10 cellular contexts compared by ENCODE assay signal in the genomic region with DNA sequence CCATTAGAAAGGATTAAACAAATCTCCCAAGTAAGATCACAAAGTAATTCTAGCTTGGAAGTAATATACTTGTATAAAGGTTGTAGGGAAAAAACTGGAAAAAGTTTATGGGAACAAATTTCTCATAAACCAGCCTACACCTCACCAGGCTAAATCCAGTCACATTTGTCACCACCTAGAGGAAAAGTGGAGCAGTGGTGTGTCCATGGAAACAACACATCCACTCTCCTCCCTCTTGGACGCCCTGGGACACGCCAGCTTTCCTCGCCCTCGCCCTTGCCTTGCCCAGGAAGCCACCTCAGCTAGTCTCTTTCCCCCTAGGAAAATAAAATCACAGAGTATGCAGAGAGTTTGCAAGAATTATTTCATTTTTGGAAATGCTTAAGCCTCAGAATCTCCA. TPM values are rescaled to one million over a fixed set of nuclear protein-coding genes. Genes with fewer than 3 reads are reported as not detected.
DNase-seq lines count a peak whose midpoint lies in the region; FAIRE-seq and TF ChIP-seq lines count a peak whose summit lies in the region.
"Had no signal": no experiment of that assay in that cellular context is flagged by ENCODE, and none has a peak within 500 bp of the region (broad histone marks: within the 10 kb centered on the region; RNA-seq: fewer than 3 reads in every experiment).

No MANE protein-coding gene starts in this region.

- FAIRE-seq in islet of Langerhans (lab: Jason Lieb, UNC) = peak; percentile 5
- no peak for FAIRE-seq in small intestine (lab: Jason Lieb, UNC)
- FAIRE-seq in GM12891 (lab: Jason Lieb, UNC) = no peak

- DNase-seq in HT1080 (ENCODE audit: low read depth) (peak; percentile 22), adipocyte (ENCODE audit: low read depth) (no peak), small intestine (peak; percentile 21), GM12891 (ENCODE audit: insufficient read length, low spot score) (no peak)
- DNase-seq in stimulated activated naive CD4-positive, alpha-beta T cell treated with Interleukin-2 at 50 U/mL for 16 hours (lab: John Stamatoyannopoulos, UW) = no peak
- DNase-seq in activated T-helper 1 cell treated with anti-CD3 and anti-CD28 coated beads, Interleukin-12 subunit alpha, Interleukin-12 subunit beta, Interleukin-2, Interleukin-4 antibody, amounts not matched to agents 30 ng/mL and 10 ng/mL and 1 ng/mL, durations not matched to agents 14 hours and 24 hours and 36 hours (ENCODE audit: low spot score) = no peak
- DNase-seq in central memory CD4-positive, alpha-beta T cell = no peak
- DNase-seq: NCI-H226; stimulated activated CD4-positive, alpha-beta T cell treated with anti-CD3 and anti-CD28 coated beads, Interleukin-2, amount 100 ng/mL, for 48 hours had no signal

- 33 to 73% (median 63%) methylated on average over 4 of the region's 4 CpGs for WGBS in small intestine, 3 donors

- no peak for TF ChIP-seq POLR2A in GM12891 (IDR thresholded peaks at IDR 0.05; ENCODE audit: low read depth, low read length)

- H3K4me3 ChIP-seq in adipocyte (ENCODE audit: low read length) (peak overlapping the region; percentile 88), small intestine (ENCODE audit: low read depth in 1 of 2, low read length in 2 of 2) (no peak overlapping the region)

- no peaks in the 10 kb centered on the region for H3K4me1 Mint-ChIP-seq in activated T-helper 1 cell treated with anti-CD3 and anti-CD28 coated beads, Interleukin-12 subunit alpha, Interleukin-12 subunit beta, Interleukin-2, Interleukin-4 antibody, amounts not matched to agents 30 ng/mL and 10 ng/mL and 1 ng/mL, durations not matched to agents 14 hours and 24 hours and 36 hours (ENCODE audit: low read depth)

- no peaks in the 10 kb centered on the region for H3K27me3 ChIP-seq in adipocyte (replicated peaks; ENCODE audit: control insufficient read depth, insufficient read depth, low read length)
- H3K27me3 ChIP-seq in small intestine (ENCODE audit: control insufficient read depth in 2 of 2, insufficient read depth in 2 of 2, low read length in 2 of 2) = peaks cover 0 to 6% of the 10 kb centered on the region in 2 donors

- no peaks in the 10 kb centered on the region for H3K36me3 Mint-ChIP-seq in activated T-helper 1 cell treated with anti-CD3 and anti-CD28 coated beads, Interleukin-12 subunit alpha, Interleukin-12 subunit beta, Interleukin-2, Interleukin-4 antibody, amounts not matched to agents 30 ng/mL and 10 ng/mL and 1 ng/mL, durations not matched to agents 14 hours and 24 hours and 36 hours (ENCODE audit: low read depth)

- no peak overlapping the region for H3K27ac Mint-ChIP-seq in activated T-helper 1 cell treated with anti-CD3 and anti-CD28 coated beads, Interleukin-12 subunit alpha, Interleukin-12 subunit beta, Interleukin-2, Interleukin-4 antibody, amounts not matched to agents 30 ng/mL and 10 ng/mL and 1 ng/mL, durations not matched to agents 14 hours and 24 hours and 36 hours

- no peaks in the 10 kb centered on the region for H3K9me3 ChIP-seq in adipocyte (ENCODE audit: control insufficient read depth, low read length)
- no peaks in the 10 kb centered on the region for H3K9me3 ChIP-seq in small intestine (ENCODE audit: control insufficient read depth, low read depth)

- peak overlapping the region; percentile 94 for H3K9ac ChIP-seq in adipocyte (ENCODE audit: low read length)

- peaks cover 6% of the 10 kb centered on the region for H3K36me3 ChIP-seq in adipocyte (ENCODE audit: control insufficient read depth, insufficient read depth, low read length, severe bottlenecking)
- no peaks in the 10 kb centered on the region for H3K36me3 ChIP-seq in small intestine (ENCODE audit: control insufficient read depth in 2 of 2, insufficient read depth in 2 of 2, low read length in 2 of 2)

- peaks cover 17% of the 10 kb centered on the region for H3K27me3 Mint-ChIP-seq in activated T-helper 1 cell treated with anti-CD3 and anti-CD28 coated beads, Interleukin-12 subunit alpha, Interleukin-12 subunit beta, Interleukin-2, Interleukin-4 antibody, amounts not matched to agents 30 ng/mL and 10 ng/mL and 1 ng/mL, durations not matched to agents 14 hours and 24 hours and 36 hours (ENCODE audit: insufficient read depth)

- intact Hi-C loops in activated T-helper 1 cell treated with anti-CD3 and anti-CD28 coated beads, Interleukin-12 subunit alpha, Interleukin-12 subunit beta, Interleukin-2, Interleukin-4 antibody, amounts not matched to agents 30 ng/mL and 10 ng/mL and 1 ng/mL, durations not matched to agents 14 hours and 24 hours and 36 hours (cut with micrococcal nuclease) = no loop called here

- H3K4me1 ChIP-seq in adipocyte (ENCODE audit: control insufficient read depth, insufficient read depth, low read length) = peaks cover 57% of the 10 kb centered on the region
- no peaks in the 10 kb centered on the region for H3K4me1 ChIP-seq in small intestine (ENCODE audit: control insufficient read depth in 2 of 2, insufficient read depth in 1 of 2, low read depth in 1 of 2, low read length in 1 of 2)

- no peak overlapping the region for H3K27ac ChIP-seq in small intestine (ENCODE audit: low read depth in 1 of 2, low read length in 1 of 2)

- H3K9me3 Mint-ChIP-seq in activated T-helper 1 cell treated with anti-CD3 and anti-CD28 coated beads, Interleukin-12 subunit alpha, Interleukin-12 subunit beta, Interleukin-2, Interleukin-4 antibody, amounts not matched to agents 30 ng/mL and 10 ng/mL and 1 ng/mL, durations not matched to agents 14 hours and 24 hours and 36 hours = no peaks in the 10 kb centered on the region

- H3K4me3 Mint-ChIP-seq in activated T-helper 1 cell treated with anti-CD3 and anti-CD28 coated beads, Interleukin-12 subunit alpha, Interleukin-12 subunit beta, Interleukin-2, Interleukin-4 antibody, amounts not matched to agents 30 ng/mL and 10 ng/mL and 1 ng/mL, durations not matched to agents 14 hours and 24 hours and 36 hours = no peak overlapping the region

TF ChIP-seq in GM12891, 5 proteins besides CTCF, POLR2A, EP300 and RAD21:
- TF ChIP-seq TAF1 (IDR thresholded peaks at IDR 0.05; ENCODE audit: low read depth, low read length) = no peak
- no peak for TF ChIP-seq POLR2AphosphoS5 (IDR thresholded peaks at IDR 0.05; ENCODE audit: low read depth, low read length)
- TF ChIP-seq SPI1 (IDR thresholded peaks at IDR 0.05; ENCODE audit: low read depth, low read length) = no peak
- no peak for TF ChIP-seq POU2F2 (IDR thresholded peaks at IDR 0.05; ENCODE audit: low read depth, low read length)
- no peak for TF ChIP-seq PAX5 (IDR thresholded peaks at IDR 0.05; ENCODE audit: insufficient read depth, low read length, severe bottlenecking)
TF ChIP-seq in GM12891: peak in this region for 0.

RNA-seq across cellular contexts. Expression of gene PALMD, which starts 2.2 kb away (rescaled TPM):
- total RNA-seq in HT1080 (2014; rRNA removed; shearing (Covaris generic)) = 0.23 and 0.63 TPM in 2 replicates
- polyA plus RNA-seq in HT1080 (2015; cell fraction: cytosol; rRNA removed) = 1.5 and 2.5 TPM in 2 replicates
- polyA plus RNA-seq in HT1080 (2015; cell fraction: nucleus; rRNA removed) = 3.9 and 4.1 TPM in 2 replicates
- 10 to 100 TPM in 1 of 3 donors, 1 to 10 TPM in 1, under 1 TPM in 1; 0.67 to 14.5 (median 1.1) TPM for polyA plus RNA-seq in small intestine
- total RNA-seq in activated T-helper 1 cell treated with anti-CD3 and anti-CD28 coated beads, Interleukin-12 subunit alpha, Interleukin-12 subunit beta, Interleukin-2, Interleukin-4 antibody, amounts not matched to agents 30 ng/mL and 10 ng/mL and 1 ng/mL, durations not matched to agents 14 hours and 24 hours and 36 hours = not detected in 2 replicates
- polyA plus RNA-seq in GM12891 (2012; ENCODE audit: low read depth, missing spikeins) = not detected

Comparison
In these comparisons a context has a peak if more than half of its experiments do, and no peak if none do; other contexts are left out.
1. DNase-seq: peak in HT1080 (single experiment) and small intestine (single experiment); none in adipocyte (single experiment), stimulated activated naive CD4-positive, alpha-beta T cell treated with Interleukin-2 at 50 U/mL for 16 hours (single experiment), activated T-helper 1 cell treated with anti-CD3 and anti-CD28 coated beads, Interleukin-12 subunit alpha, Interleukin-12 subunit beta, Interleukin-2, Interleukin-4 antibody, amounts not matched to agents 30 ng/mL and 10 ng/mL and 1 ng/mL, durations not matched to agents 14 hours and 24 hours and 36 hours (single experiment), GM12891 (single experiment) and central memory CD4-positive, alpha-beta T cell (single experiment).